34 cellular contexts compared by ENCODE assay signal in genomic region chr1:56961426-56961825, GRCh38. TPM values are rescaled to one million over a fixed set of nuclear protein-coding genes. Genes with fewer than 3 reads are reported as not detected.
"Had no signal": no experiment of that assay in that cellular context is flagged by ENCODE, and none has a peak within 500 bp of the region (broad histone marks: within the 10 kb centered on the region; RNA-seq: fewer than 3 reads in every experiment).

No MANE protein-coding gene starts in this region.

- H3K4me1 ChIP-seq: ascending aorta had no signal

- H3K4me3 ChIP-seq: ascending aorta, cardiac muscle cell had no signal

- H3K9me3 ChIP-seq: ascending aorta had no signal

- FAIRE-seq: bronchial epithelial cell, TTC549 had no signal

- H3K27ac ChIP-seq: ascending aorta, cardiac muscle cell, VCaP had no signal

- ATAC-seq: activated CD8-positive, alpha-beta T cell treated with anti-CD3 and anti-CD28 coated beads for 36 hours; activated naive CD8-positive, alpha-beta T cell treated with anti-CD3 and anti-CD28 coated beads, Interleukin-2, amount 50 U/mL, for 24 hours; activated T-cell treated with anti-CD3 and anti-CD28 coated beads, Interleukin-2, amount 50 U/mL, for 4 hours; activated T-cell treated with anti-CD3 and anti-CD28 coated beads, Interleukin-2, amount 50 U/mL, for 72 hours had no signal

- H3K36me3 ChIP-seq: ascending aorta, cardiac muscle cell had no signal

- H3K27me3 ChIP-seq: ascending aorta, cardiac muscle cell had no signal

- DNase-seq: activated B cell treated with CpG ODN at 0.5 μM for 24 hours; activated CD4-positive, alpha-beta memory T cell treated with anti-CD3 and anti-CD28 coated beads for 36 hours; activated CD4-positive, alpha-beta T cell treated with anti-CD3 and anti-CD28 coated beads for 4 hours; activated CD4-positive, alpha-beta T cell treated with anti-CD3 and anti-CD28 coated beads, Interleukin-2, amount 10 ng/mL, durations not matched to agents 24 days and 14 days; activated CD4-positive, alpha-beta T cell treated with anti-CD3 and anti-CD28 coated beads, Interleukin-2, amount 50 U/mL, for 1 hour; activated CD4-positive, alpha-beta T cell treated with anti-CD3 and anti-CD28 coated beads, Interleukin-2, amount 50 U/mL, for 4 hours; activated CD4-positive, CD25-positive, alpha-beta regulatory T cell treated with anti-CD3 and anti-CD28 coated beads, Interleukin-2, amount 50 U/mL, for 72 hours; activated CD8-positive, alpha-beta memory T cell treated with anti-CD3 and anti-CD28 coated beads, Interleukin-2, amount 50 U/mL, for 4 hours; activated CD8-positive, alpha-beta T cell treated with anti-CD3 and anti-CD28 coated beads for 36 hours; activated effector memory CD4-positive, alpha-beta T cell treated with Interleukin-2 at 50 U/mL for 16 hours; activated gamma-delta T cell; activated naive CD4-positive, alpha-beta T cell treated with anti-CD3 and anti-CD28 coated beads, Interleukin-2, amount 10 ng/mL, durations not matched to agents 7 days and 5 days; activated naive CD4-positive, alpha-beta T cell treated with Interleukin-2 at 50 U/mL for 16 hours; activated naive CD8-positive, alpha-beta T cell treated with anti-CD3 and anti-CD28 coated beads, Interleukin-2, amount 10 ng/mL, durations not matched to agents 7 days and 5 days; activated naive CD8-positive, alpha-beta T cell treated with anti-CD3 and anti-CD28 coated beads, Interleukin-2, amount 50 U/mL, for 24 hours; activated T-cell treated with anti-CD3 and anti-CD28 coated beads for 4 hours; activated T-cell treated with anti-CD3 and anti-CD28 coated beads, Interleukin-2, amount 50 U/mL, for 1 hour; activated T-cell treated with anti-CD3 and anti-CD28 coated beads, Interleukin-2, amount 50 U/mL, for 4 hours; activated T-cell treated with anti-CD3 and anti-CD28 coated beads, Interleukin-2, amount 50 U/mL, for 72 hours; amygdala; anterior cingulate cortex; caudate nucleus; cerebellar nuclear complex; T-helper 1 cell; T-helper 2 cell; T-helper 9 cell had no signal

RNA-seq across cellular contexts. Expression of gene C8B, which starts 4.4 kb away (rescaled TPM):
- total RNA-seq: activated B cell treated with CpG ODN at 0.5 μM for 24 hours; activated CD4-positive, alpha-beta memory T cell treated with anti-CD3 and anti-CD28 coated beads for 36 hours; activated CD4-positive, alpha-beta T cell treated with anti-CD3 and anti-CD28 coated beads, Interleukin-2, amount 10 ng/mL, durations not matched to agents 24 days and 14 days; activated CD8-positive, alpha-beta memory T cell treated with anti-CD3 and anti-CD28 coated beads for 36 hours; activated CD8-positive, alpha-beta T cell treated with anti-CD3 and anti-CD28 coated beads for 36 hours; activated naive CD8-positive, alpha-beta T cell treated with anti-CD3 and anti-CD28 coated beads, Interleukin-2, amount 10 ng/mL, durations not matched to agents 7 days and 5 days; activated T-cell treated with anti-CD3 and anti-CD28 coated beads, Interleukin-2, amount 50 U/mL, for 4 hours; activated T-cell treated with anti-CD3 and anti-CD28 coated beads, Interleukin-2, amount 50 U/mL, for 72 hours; activated T-helper 2 cell treated with anti-CD3 and anti-CD28 coated beads, Interferon-gamma antibody, Interleukin-2, Interleukin-4, amounts not matched to agents 10 μg/mL and 5 μg/mL and 100 μg/mL, durations not matched to agents 14 hours and 24 hours and 36 hours; bronchial epithelial cell; cardiac muscle cell had no signal
- polyA plus RNA-seq: adipose tissue, cardiac muscle cell had no signal
